ENCODE assay signal across 18 cellular contexts in genomic region chr1:13628711-13629110, GRCh38. TPM values are rescaled to one million over a fixed set of nuclear protein-coding genes. Genes with fewer than 3 reads are reported as not detected.
"Had no signal": no experiment of that assay in that cellular context is flagged by ENCODE, and none has a peak within 500 bp of the region (broad histone marks: within the 10 kb centered on the region; RNA-seq: fewer than 3 reads in every experiment).

No MANE protein-coding gene starts in this region.

- H3K27me3 ChIP-seq: cardiac muscle cell, esophagus muscularis mucosa, stomach had no signal

- ATAC-seq: activated CD4-positive, alpha-beta T cell treated with anti-CD3 and anti-CD28 coated beads for 36 hours; activated CD8-positive, alpha-beta memory T cell treated with anti-CD3 and anti-CD28 coated beads, Interleukin-2, amount 10 ng/mL, durations not matched to agents 7 days and 5 days; left ventricle myocardium superior; natural killer cell treated with Interleukin-12 subunit alpha and Interleukin-12 subunit beta and Interleukin-15 and Interleukin-18, amount 100 ng/mL, for 72 hours; right cardiac atrium had no signal

- H3K4me3 ChIP-seq: cardiac muscle cell, esophagus muscularis mucosa, stomach, thoracic aorta had no signal

- H3K9me3 ChIP-seq: thoracic aorta had no signal

- H3K36me3 ChIP-seq: cardiac muscle cell, esophagus muscularis mucosa, stomach, thoracic aorta, WERI-Rb-1 had no signal

- H3K4me1 ChIP-seq: esophagus muscularis mucosa, stomach had no signal

- H3K27ac ChIP-seq: cardiac muscle cell, esophagus muscularis mucosa, stomach, thoracic aorta, WERI-Rb-1 had no signal

- DNase-seq: activated CD4-positive, alpha-beta memory T cell treated with anti-CD3 and anti-CD28 coated beads for 36 hours; activated CD4-positive, alpha-beta T cell treated with anti-CD3 and anti-CD28 coated beads for 36 hours; activated CD8-positive, alpha-beta memory T cell treated with anti-CD3 and anti-CD28 coated beads, Interleukin-2, amount 10 ng/mL, durations not matched to agents 7 days and 5 days; activated naive CD4-positive, alpha-beta T cell treated with anti-CD3 and anti-CD28 coated beads, Interleukin-2, amount 50 U/mL, for 16 hours; activated T-cell treated with anti-CD3 and anti-CD28 coated beads, Interleukin-2, amount 50 U/mL, for 1 hour; hypothalamus; kidney; left ventricle myocardium superior; occipital lobe; right cardiac atrium; stimulated activated CD4-positive, alpha-beta T cell treated with anti-CD3 and anti-CD28 coated beads, Interleukin-1b, Interleukin-23, amount 100 ng/mL, for 48 hours; stomach; WERI-Rb-1 had no signal

RNA-seq across cellular contexts. Expression of gene PDPN, which starts 45.1 kb away (rescaled TPM):
- total RNA-seq: activated CD4-positive, alpha-beta memory T cell treated with anti-CD3 and anti-CD28 coated beads for 36 hours; activated CD4-positive, alpha-beta T cell treated with anti-CD3 and anti-CD28 coated beads for 36 hours; activated CD8-positive, alpha-beta memory T cell treated with anti-CD3 and anti-CD28 coated beads, Interleukin-2, amount 10 ng/mL, durations not matched to agents 7 days and 5 days; natural killer cell treated with Interleukin-12 subunit alpha and Interleukin-12 subunit beta and Interleukin-15 and Interleukin-18, amount 100 ng/mL, for 72 hours; T-helper 1 cell treated with Interleukin-12 subunit alpha and Interleukin-12 subunit beta and Interleukin-4 antibody, amounts not matched to agents 30 ng/mL and 1 ng/mL, for 36 hours had no signal
